Comparison of ENCODE assay signal across 28 cellular contexts in the genomic region with DNA sequence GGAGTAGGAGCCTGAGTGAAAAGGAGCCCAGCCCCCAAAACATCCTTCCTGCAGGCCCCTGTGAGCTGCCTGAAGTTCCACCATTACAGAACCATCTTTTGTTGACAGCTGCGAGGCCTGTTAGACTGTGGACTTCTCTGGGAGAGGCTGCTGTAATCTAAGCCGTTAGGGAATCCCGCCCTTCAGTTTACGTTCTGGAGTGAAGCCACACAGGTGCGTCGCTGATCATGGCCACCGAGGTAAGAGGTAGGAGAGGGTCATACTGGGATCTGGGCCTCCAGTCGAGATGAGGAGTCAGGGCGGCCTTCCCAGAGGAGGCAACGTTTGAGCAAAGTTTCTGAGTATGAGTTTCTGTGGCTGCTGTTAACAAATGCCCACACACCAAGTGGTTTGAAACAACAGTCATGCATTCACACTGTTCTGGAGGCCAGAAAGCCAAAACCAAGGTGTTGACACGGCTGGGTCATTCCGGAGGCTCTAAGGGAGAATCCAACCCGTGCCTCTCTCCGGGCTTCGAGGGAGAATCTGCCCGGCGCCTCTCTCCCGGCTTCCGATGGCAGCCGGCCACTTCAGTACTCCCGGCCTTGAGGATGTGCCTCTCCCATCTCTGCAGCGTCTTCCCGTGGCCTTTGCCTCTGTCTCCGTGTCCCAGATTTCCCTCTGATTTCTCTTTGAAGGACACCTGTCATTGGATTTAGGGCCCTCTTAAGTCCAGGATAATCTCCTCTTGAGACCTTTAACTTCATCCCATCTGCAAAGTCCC. TPM values are rescaled to one million over a fixed set of nuclear protein-coding genes. Genes with fewer than 3 reads are reported as not detected.
"Had no signal": no experiment of that assay in that cellular context is flagged by ENCODE, and none has a peak within 500 bp of the region (broad histone marks: within the 10 kb centered on the region; RNA-seq: fewer than 3 reads in every experiment).

No MANE protein-coding gene starts in this region.

- FAIRE-seq: endothelial cell of umbilical vein had no signal

- H3K4me3 ChIP-seq: body of pancreas, left ventricle myocardium inferior, sigmoid colon, testis, upper lobe of left lung had no signal

- H3K27me3 ChIP-seq: body of pancreas, sigmoid colon, testis, upper lobe of left lung had no signal

- H3K4me1 Mint-ChIP-seq: naive B cell; stimulated activated naive B cell treated with anti-CD40 and anti-IgM and Interleukin-4, amounts not matched to agents 10 μg/mL and 1 μg/mL and 100 μg/mL, for 72 hours had no signal

- H3K4me3 Mint-ChIP-seq: activated CD8-positive, alpha-beta T cell treated with anti-CD3 and anti-CD28 coated beads, Interleukin-2, amount 10 ng/mL, durations not matched to agents 7 days and 5 days; activated T-helper 1 cell treated with anti-CD3 and anti-CD28 coated beads, Interleukin-12 subunit alpha, Interleukin-12 subunit beta, Interleukin-2, Interleukin-4 antibody, amounts not matched to agents 30 ng/mL and 10 ng/mL and 1 ng/mL, durations not matched to agents 14 hours and 24 hours and 36 hours; dendritic cell treated with granulocyte-macrophage colony-stimulating factor and Interleukin-4, amounts not matched to agents 40 ng/mL and 50 ng/mL, for 4 days; stimulated activated naive B cell treated with anti-CD40 and anti-IgM and Interleukin-4, amounts not matched to agents 10 μg/mL and 1 μg/mL and 100 μg/mL, for 72 hours had no signal

- ATAC-seq: activated CD8-positive, alpha-beta T cell treated with anti-CD3 and anti-CD28 coated beads, Interleukin-2, amount 10 ng/mL, durations not matched to agents 7 days and 5 days; body of pancreas; esophagus mucosa; stimulated activated naive B cell treated with anti-CD40 and anti-IgM and Interleukin-4, amounts not matched to agents 10 μg/mL and 1 μg/mL and 100 μg/mL, for 72 hours had no signal

- H3K27ac Mint-ChIP-seq: activated CD8-positive, alpha-beta T cell treated with anti-CD3 and anti-CD28 coated beads, Interleukin-2, amount 10 ng/mL, durations not matched to agents 7 days and 5 days; activated T-helper 1 cell treated with anti-CD3 and anti-CD28 coated beads, Interleukin-12 subunit alpha, Interleukin-12 subunit beta, Interleukin-2, Interleukin-4 antibody, amounts not matched to agents 30 ng/mL and 10 ng/mL and 1 ng/mL, durations not matched to agents 14 hours and 24 hours and 36 hours; dendritic cell treated with granulocyte-macrophage colony-stimulating factor and Interleukin-4, amounts not matched to agents 40 ng/mL and 50 ng/mL, for 4 days; progenitor cell of endocrine pancreas; stimulated activated naive B cell treated with anti-CD40 and anti-IgM and Interleukin-4, amounts not matched to agents 10 μg/mL and 1 μg/mL and 100 μg/mL, for 72 hours had no signal

- DNase-seq: activated CD4-positive, alpha-beta T cell treated with anti-CD3 and anti-CD28 coated beads, Interleukin-2, amount 50 U/mL, for 1 hour; activated CD8-positive, alpha-beta T cell treated with anti-CD3 and anti-CD28 coated beads, Interleukin-2, amount 10 ng/mL, durations not matched to agents 7 days and 5 days; activated gamma-delta T cell; activated naive CD4-positive, alpha-beta T cell treated with anti-CD3 and anti-CD28 coated beads, Interleukin-2, amount 50 U/mL, for 16 hours; anterior cingulate cortex; body of pancreas; effector CD8-positive, alpha-beta T cell; foreskin melanocyte; left ventricle myocardium inferior; naive B cell; retina; sigmoid colon; stimulated activated CD4-positive, alpha-beta T cell treated with anti-CD3 and anti-CD28 coated beads, Interleukin-2, amount 100 ng/mL, for 48 hours; stimulated activated CD8-positive, alpha-beta memory T cell treated with anti-CD3 and anti-CD28 coated beads, Interleukin-4, amount 100 ng/mL, for 48 hours; stimulated activated naive B cell treated with anti-CD40 and anti-IgM and Interleukin-4, amounts not matched to agents 10 μg/mL and 1 μg/mL and 100 μg/mL, for 72 hours; T1000; testis; upper lobe of left lung had no signal

- H3K4me1 ChIP-seq: body of pancreas, left ventricle myocardium inferior, sigmoid colon, testis had no signal

- H3K36me3 Mint-ChIP-seq: naive B cell had no signal

- H3K27ac ChIP-seq: body of pancreas, left ventricle myocardium inferior, sigmoid colon, testis had no signal

- H3K36me3 ChIP-seq: left ventricle myocardium inferior, sigmoid colon, upper lobe of left lung had no signal

- H3K9me3 ChIP-seq: testis had no signal

RNA-seq across cellular contexts. Expression of gene ATP2C2, which starts 26.6 kb away (rescaled TPM):
- total RNA-seq: activated CD8-positive, alpha-beta T cell treated with anti-CD3 and anti-CD28 coated beads, Interleukin-2, amount 10 ng/mL, durations not matched to agents 7 days and 5 days; activated T-helper 1 cell treated with anti-CD3 and anti-CD28 coated beads, Interleukin-12 subunit alpha, Interleukin-12 subunit beta, Interleukin-2, Interleukin-4 antibody, amounts not matched to agents 30 ng/mL and 10 ng/mL and 1 ng/mL, durations not matched to agents 14 hours and 24 hours and 36 hours; cardiac septum; chondrocyte; endothelial cell of umbilical vein; left ventricle myocardium inferior; mononuclear cell; T-helper 1 cell treated with Interleukin-12 subunit alpha and Interleukin-12 subunit beta and Interleukin-4 antibody, amounts not matched to agents 30 ng/mL and 1 ng/mL, for 36 hours had no signal
- polyA plus RNA-seq: endothelial cell of umbilical vein, neural cell had no signal

RNA-seq across cellular contexts. Expression of gene WFDC1, which starts 47.0 kb away (rescaled TPM):
- total RNA-seq: activated CD8-positive, alpha-beta T cell treated with anti-CD3 and anti-CD28 coated beads, Interleukin-2, amount 10 ng/mL, durations not matched to agents 7 days and 5 days; activated T-helper 1 cell treated with anti-CD3 and anti-CD28 coated beads, Interleukin-12 subunit alpha, Interleukin-12 subunit beta, Interleukin-2, Interleukin-4 antibody, amounts not matched to agents 30 ng/mL and 10 ng/mL and 1 ng/mL, durations not matched to agents 14 hours and 24 hours and 36 hours; endothelial cell of umbilical vein; T-helper 1 cell treated with Interleukin-12 subunit alpha and Interleukin-12 subunit beta and Interleukin-4 antibody, amounts not matched to agents 30 ng/mL and 1 ng/mL, for 36 hours had no signal
- polyA plus RNA-seq: endothelial cell of umbilical vein, neural cell had no signal
